Comparison of ENCODE assay signal across 1 cellular context in the genomic region with DNA sequence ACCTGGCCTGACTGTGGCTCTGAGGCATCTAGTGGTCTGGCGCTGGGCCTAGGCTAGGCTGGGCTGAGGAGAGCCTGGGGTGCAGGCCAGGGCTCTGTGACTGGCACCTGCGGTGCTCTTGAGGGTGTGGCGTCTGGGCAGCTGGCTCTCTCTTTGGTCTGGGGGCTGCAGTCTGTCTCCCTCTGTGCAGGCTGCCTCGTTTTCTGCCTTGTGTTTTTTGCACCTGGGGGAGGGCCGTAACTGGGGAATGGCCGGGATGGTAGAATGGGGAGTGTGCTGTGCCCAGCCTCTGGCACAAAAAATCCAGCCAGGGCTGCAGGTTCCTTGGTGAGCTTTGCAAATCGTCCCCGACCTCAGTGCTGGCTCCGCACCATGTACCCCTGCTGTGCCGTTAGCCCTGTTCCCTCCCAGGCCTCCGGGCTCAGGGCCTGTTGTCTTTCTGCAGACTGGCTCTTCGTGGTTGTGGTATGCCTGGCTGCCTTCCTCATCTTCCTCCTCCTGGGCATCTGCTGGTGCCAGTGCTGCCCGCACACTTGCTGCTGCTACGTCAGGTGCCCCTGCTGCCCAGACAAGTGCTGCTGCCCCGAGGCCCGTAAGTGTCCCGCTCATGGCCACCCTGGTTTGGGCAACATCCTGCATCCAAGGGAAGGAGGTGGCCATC.
TF ChIP-seq lines count a peak whose summit lies in the region.

No MANE protein-coding gene starts in this region.

TF ChIP-seq in WTC11, 78 proteins besides CTCF, POLR2A, EP300 and RAD21 (continued from another document):
- TF ChIP-seq ELF4 (CRISPR knock-in tag; IDR thresholded peaks at IDR 0.05; ENCODE audit: low read depth) (no peak), SOX15 (CRISPR knock-in tag; IDR thresholded peaks at IDR 0.05) (no peak)
